8 cellular contexts compared by ENCODE assay signal in the genomic region with DNA sequence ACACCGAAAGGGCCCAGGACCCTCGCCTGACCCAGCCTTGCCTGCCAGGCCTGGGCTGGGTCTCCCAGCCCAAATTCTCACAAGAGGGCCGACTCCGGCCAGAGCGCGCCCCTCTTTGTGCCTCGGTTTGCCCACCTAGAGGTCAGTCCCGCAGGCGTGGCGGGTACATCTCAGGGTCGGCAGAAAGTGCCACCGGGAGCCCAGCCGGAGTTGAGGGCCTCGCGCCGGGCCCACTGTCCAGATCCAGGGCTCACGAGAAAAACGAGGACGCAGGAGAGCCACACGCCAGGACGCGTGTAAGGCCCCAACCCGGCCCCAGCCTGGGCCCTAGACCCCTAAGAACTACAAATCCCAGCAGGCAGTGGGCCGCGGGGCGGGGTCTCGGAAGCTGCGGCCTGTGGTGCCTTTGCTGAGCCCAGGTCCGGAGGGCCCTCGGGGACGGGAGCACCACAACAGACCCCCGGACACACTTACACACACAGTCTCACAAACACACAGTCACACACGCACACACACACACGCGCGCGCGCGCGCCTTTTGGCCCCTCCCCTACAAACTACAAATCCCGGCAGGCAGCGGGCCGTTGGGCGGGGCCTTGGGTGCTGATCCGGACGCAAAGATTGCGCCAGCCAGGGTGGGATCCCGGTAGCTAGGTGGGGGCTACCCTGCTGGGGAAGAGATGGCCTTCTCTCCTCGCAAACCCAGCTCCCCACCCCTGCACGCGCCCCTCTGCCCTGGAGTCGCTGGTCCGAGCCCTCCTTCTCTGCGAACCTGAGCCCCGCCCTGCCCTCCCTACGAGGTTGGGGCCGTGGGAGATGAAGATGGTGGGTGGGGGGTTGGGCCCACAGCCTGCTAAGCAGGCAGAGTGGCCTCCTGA. TPM values are rescaled to one million over a fixed set of nuclear protein-coding genes. Genes with fewer than 3 reads are reported as not detected.
DNase-seq lines count a peak whose midpoint lies in the region; ATAC-seq and TF ChIP-seq lines count a peak whose summit lies in the region.

A gene (plus strand): TSS at position 583 of the 877 bp plus-strand sequence. CDS start 10,752 bp downstream, outside the sequence.

- peaks cover 23% of the 10 kb centered on the region for H3K27me3 Mint-ChIP-seq in neural progenitor cell (ENCODE audit: insufficient read depth, low read depth)

- DNase-seq in EH (ENCODE audit: low read depth) (peak; percentile 85), KG1 (lab: John Stamatoyannopoulos, UW) (peak; percentile 98), activated gamma-delta T cell treated with Interleukin-2 at 50 U/mL for 16 hours (peak; percentile 83), foreskin fibroblast (peak; percentile 76 to 91), neural progenitor cell (ENCODE audit: low spot score) (peak; percentile 91)

- H3K9me3 Mint-ChIP-seq in neural progenitor cell: no peaks in the 10 kb centered on the region

- ATAC-seq in GM21737 (IDR thresholded peaks at IDR 0.05; ENCODE audit: unreplicated experiment): peak; percentile 80

- no peaks in the 10 kb centered on the region for H3K79me2 ChIP-seq in neural progenitor cell (ENCODE audit: low read depth)

- H4K20me1 ChIP-seq in neural progenitor cell (ENCODE audit: low read depth): no peaks in the 10 kb centered on the region

- peak within 1 kb of the TSS; percentile 93 for H3K4me3 Mint-ChIP-seq in neural progenitor cell

- no peaks in the 10 kb centered on the region for H3K36me3 ChIP-seq in neural progenitor cell
- H3K36me3 ChIP-seq in stomach smooth muscle (ENCODE audit: control insufficient read depth in 2 of 2, insufficient read depth in 2 of 2, low read length in 2 of 2): no peaks in the 10 kb centered on the region

- peaks cover 10% of the 10 kb centered on the region for H3K27me3 ChIP-seq in neural progenitor cell
- H3K27me3 ChIP-seq in stomach smooth muscle (ENCODE audit: control insufficient read depth in 1 of 2, insufficient read depth in 2 of 2, low read length in 2 of 2): no peaks in the 10 kb centered on the region

- peak within 1 kb of the TSS; percentile 100 for H3K27ac Mint-ChIP-seq in neural progenitor cell

- TF ChIP-seq CTCF in foreskin fibroblast (IDR thresholded peaks at IDR 0.05; ENCODE audit: low read depth, low read length) (no peak), neural progenitor cell (IDR thresholded peaks at IDR 0.05) (no peak)

- H3K36me3 Mint-ChIP-seq in neural progenitor cell: no peaks in the 10 kb centered on the region

- H3K27ac ChIP-seq in neural progenitor cell: no peak within 1 kb of the TSS
- H3K27ac ChIP-seq in stomach smooth muscle (ENCODE audit: low read length): peak within 1 kb of the TSS; percentile 87

- H3K4me2 ChIP-seq in neural progenitor cell: peak within 1 kb of the TSS; percentile 76

- H3K9me3 ChIP-seq in neural progenitor cell (ENCODE audit: low read depth) (no peaks in the 10 kb centered on the region), stomach smooth muscle (ENCODE audit: control insufficient read depth in 2 of 2, low read length in 2 of 2) (no peaks in the 10 kb centered on the region)

- H3K9ac ChIP-seq in neural progenitor cell: peak within 1 kb of the TSS; percentile 30
- H3K9ac ChIP-seq in stomach smooth muscle (ENCODE audit: low read length in 2 of 2): peak within 1 kb of the TSS; percentile 73 to 90

- H3F3A ChIP-seq in neural progenitor cell (ENCODE audit: low read depth): peaks cover 12% of the 10 kb centered on the region

- H3K4me3 ChIP-seq in foreskin fibroblast (ENCODE audit: low read depth in 1 of 2, low read length in 2 of 2) (peak within 1 kb of the TSS; percentile 77 to 81), neural progenitor cell (peak within 1 kb of the TSS; percentile 74), stomach smooth muscle (ENCODE audit: low read length in 2 of 2) (peak within 1 kb of the TSS; percentile 83 to 93)

- H3K4me1 Mint-ChIP-seq in neural progenitor cell: peaks cover 44% of the 10 kb centered on the region

- H2AFZ ChIP-seq in neural progenitor cell (replicated peaks): peak within 1 kb of the TSS; percentile 91

- peak; percentile 50 for TF ChIP-seq POLR2A in Raji (IDR thresholded peaks at IDR 0.05; ENCODE audit: insufficient read depth, low read depth, low read length)

- peaks cover 6% of the 10 kb centered on the region for H3K4me1 ChIP-seq in neural progenitor cell
- peaks cover 25% of the 10 kb centered on the region for H3K4me1 ChIP-seq in stomach smooth muscle (ENCODE audit: control insufficient read depth, insufficient read depth, low read length)

RNA-seq across cellular contexts. Expression of the gene that starts here (rescaled TPM):
- 0.07 and 0.74 TPM in 2 replicates for total RNA-seq in neural progenitor cell (ENCODE audit: low replicate concordance)

Comparison
In these comparisons a context has a peak if more than half of its experiments do, and no peak if none do; other contexts are left out.
1. Peak in DNase-seq, H3K4me3 ChIP-seq, H3K9ac ChIP-seq and H3K4me2 ChIP-seq in neural progenitor cell; RNA of the gene not detected or under 1 TPM.